ENCODE assay signal across 12 cellular contexts in the genomic region with DNA sequence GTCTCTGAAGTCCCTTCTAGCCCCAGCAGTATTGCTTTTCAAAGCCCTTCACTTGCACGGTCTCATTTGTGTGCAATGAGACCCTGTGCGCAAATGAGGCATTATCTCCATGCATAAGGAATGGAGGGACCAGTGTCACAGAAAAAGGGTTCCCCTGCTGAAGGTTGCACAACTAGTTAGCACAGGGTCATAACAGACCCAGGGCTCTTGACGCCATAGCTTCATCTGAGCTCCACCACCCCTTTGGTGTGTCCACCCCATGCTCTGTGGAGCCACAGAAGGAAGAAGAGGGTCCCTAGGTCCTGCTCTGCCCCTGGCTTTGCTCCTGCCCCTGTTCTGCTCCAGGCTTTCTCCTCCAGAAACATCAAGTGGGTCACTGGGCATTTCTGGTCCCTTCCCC. TPM values are rescaled to one million over a fixed set of nuclear protein-coding genes. Genes with fewer than 3 reads are reported as not detected.
DNase-seq lines count a peak whose midpoint lies in the region; ATAC-seq lines count a peak whose summit lies in the region.
"Had no signal": no experiment of that assay in that cellular context is flagged by ENCODE, and none has a peak within 500 bp of the region (broad histone marks: within the 10 kb centered on the region; RNA-seq: fewer than 3 reads in every experiment).

No MANE protein-coding gene starts in this region.

- no peaks in the 10 kb centered on the region for H3K9me3 Mint-ChIP-seq in activated naive CD4-positive, alpha-beta T cell treated with anti-CD3 and anti-CD28 coated beads, Interleukin-2, amount 10 ng/mL, durations not matched to agents 7 days and 5 days
- no peaks in the 10 kb centered on the region for H3K9me3 Mint-ChIP-seq in effector memory CD8-positive, alpha-beta T cell
- no peaks in the 10 kb centered on the region for H3K9me3 Mint-ChIP-seq in stimulated activated naive CD8-positive, alpha-beta T cell treated with anti-CD3 and anti-CD28 coated beads, Interleukin-15, amount 100 ng/mL, for 72 hours

- CTCF ChIA-PET in activated naive CD4-positive, alpha-beta T cell treated with anti-CD3 and anti-CD28 coated beads, Interleukin-2, amount 10 ng/mL, durations not matched to agents 7 days and 5 days (lab: Charles Lee): interaction anchor here (0.8 to 10.5 kb wide), 3 partner anchors 34 to 85 kb away, joined by 5 to 150 read pairs (median 47); a partner anchor contains a TSS

- DNase-seq in activated naive CD4-positive, alpha-beta T cell treated with anti-CD3 and anti-CD28 coated beads, Interleukin-2, amount 10 ng/mL, durations not matched to agents 7 days and 5 days: no peak
- DNase-seq in activated naive CD4-positive, alpha-beta T cell treated with anti-CD3 and anti-CD28 coated beads, Interleukin-2, amount 50 U/mL, for 16 hours: no peak
- DNase-seq in T-helper 17 cell: no peak
- no peak for DNase-seq in effector memory CD8-positive, alpha-beta T cell
- DNase-seq in stimulated activated naive CD8-positive, alpha-beta T cell treated with anti-CD3 and anti-CD28 coated beads, Interleukin-15, amount 100 ng/mL, for 72 hours: no peak
- no peak for DNase-seq in cortex of kidney (lab: John Stamatoyannopoulos, UW)
- no peak for DNase-seq in NOMO-1 (lab: John Stamatoyannopoulos, UW; ENCODE audit: unreplicated experiment in 2 of 2)
- DNase-seq: effector CD8-positive, alpha-beta T cell; left ventricle myocardium superior; stimulated activated CD4-positive, alpha-beta T cell treated with anti-CD3 and anti-CD28 coated beads, Interleukin-1b, Interleukin-23, amount 100 ng/mL, for 48 hours had no signal

- H3K27me3 Mint-ChIP-seq in activated naive CD4-positive, alpha-beta T cell treated with anti-CD3 and anti-CD28 coated beads, Interleukin-2, amount 10 ng/mL, durations not matched to agents 7 days and 5 days: no peaks in the 10 kb centered on the region
- no peaks in the 10 kb centered on the region for H3K27me3 Mint-ChIP-seq in T-helper 17 cell
- no peaks in the 10 kb centered on the region for H3K27me3 Mint-ChIP-seq in effector memory CD8-positive, alpha-beta T cell
- no peaks in the 10 kb centered on the region for H3K27me3 Mint-ChIP-seq in stimulated activated naive CD8-positive, alpha-beta T cell treated with anti-CD3 and anti-CD28 coated beads, Interleukin-15, amount 100 ng/mL, for 72 hours

- peak; percentile 7 for ATAC-seq in T-helper 17 cell
- no peak for ATAC-seq in effector memory CD8-positive, alpha-beta T cell (replicated peaks)
- no peak for ATAC-seq in stimulated activated naive CD8-positive, alpha-beta T cell treated with anti-CD3 and anti-CD28 coated beads, Interleukin-15, amount 100 ng/mL, for 72 hours
- ATAC-seq: body of pancreas had no signal

- H3K27ac Mint-ChIP-seq in activated naive CD4-positive, alpha-beta T cell treated with anti-CD3 and anti-CD28 coated beads, Interleukin-2, amount 10 ng/mL, durations not matched to agents 7 days and 5 days: peak overlapping the region; percentile 40
- peak overlapping the region; percentile 94 for H3K27ac Mint-ChIP-seq in T-helper 17 cell
- H3K27ac Mint-ChIP-seq in effector memory CD8-positive, alpha-beta T cell: peak overlapping the region; percentile 85 to 94
- peak overlapping the region; percentile 69 to 76 for H3K27ac Mint-ChIP-seq in stimulated activated naive CD8-positive, alpha-beta T cell treated with anti-CD3 and anti-CD28 coated beads, Interleukin-15, amount 100 ng/mL, for 72 hours

- H3K4me3 Mint-ChIP-seq in activated naive CD4-positive, alpha-beta T cell treated with anti-CD3 and anti-CD28 coated beads, Interleukin-2, amount 10 ng/mL, durations not matched to agents 7 days and 5 days: no peak overlapping the region
- H3K4me3 Mint-ChIP-seq in T-helper 17 cell: peak overlapping the region; percentile 62
- H3K4me3 Mint-ChIP-seq in effector memory CD8-positive, alpha-beta T cell: no peak overlapping the region
- H3K4me3 Mint-ChIP-seq in stimulated activated naive CD8-positive, alpha-beta T cell treated with anti-CD3 and anti-CD28 coated beads, Interleukin-15, amount 100 ng/mL, for 72 hours: no peak overlapping the region

- H3K36me3 Mint-ChIP-seq in activated naive CD4-positive, alpha-beta T cell treated with anti-CD3 and anti-CD28 coated beads, Interleukin-2, amount 10 ng/mL, durations not matched to agents 7 days and 5 days: peaks cover 30% of the 10 kb centered on the region
- peaks cover 4% of the 10 kb centered on the region for H3K36me3 Mint-ChIP-seq in T-helper 17 cell (ENCODE audit: low read depth)
- H3K36me3 Mint-ChIP-seq in effector memory CD8-positive, alpha-beta T cell (ENCODE audit: insufficient read depth): peaks cover 96% of the 10 kb centered on the region

- peaks cover 35% of the 10 kb centered on the region for H3K4me1 Mint-ChIP-seq in activated naive CD4-positive, alpha-beta T cell treated with anti-CD3 and anti-CD28 coated beads, Interleukin-2, amount 10 ng/mL, durations not matched to agents 7 days and 5 days
- H3K4me1 Mint-ChIP-seq in T-helper 17 cell: peaks cover 57% of the 10 kb centered on the region
- H3K4me1 Mint-ChIP-seq in effector memory CD8-positive, alpha-beta T cell (ENCODE audit: low read depth in 2 of 2): peaks cover 51 to 53% of the 10 kb centered on the region in 2 donors
- peaks cover 57% of the 10 kb centered on the region for H3K4me1 Mint-ChIP-seq in stimulated activated naive CD8-positive, alpha-beta T cell treated with anti-CD3 and anti-CD28 coated beads, Interleukin-15, amount 100 ng/mL, for 72 hours

- no peaks in the 10 kb centered on the region for H3K9me3 ChIP-seq in T-helper 17 cell (ENCODE audit: control insufficient read depth, low read length, poor library complexity, severe bottlenecking)
- H3K9me3 ChIP-seq: body of pancreas, upper lobe of left lung had no signal

RNA-seq across cellular contexts. Expression of a gene that starts 12.6 kb away (rescaled TPM):
- total RNA-seq in T-helper 17 cell: 100 to 1,000 TPM; 129 to 137 TPM

RNA-seq across cellular contexts. Expression of a gene that starts 36.7 kb away (rescaled TPM):
- 10 to 100 TPM; 51.0 to 82.4 TPM for total RNA-seq in T-helper 17 cell

RNA-seq across cellular contexts. Expression of a gene that starts 52.6 kb away (rescaled TPM):
- total RNA-seq in T-helper 17 cell: 100 to 1,000 TPM in 1 of 2 donors, 10 to 100 TPM in 1; 75.3 to 100 TPM

RNA-seq across cellular contexts. Expression of a gene that starts 54.9 kb away (rescaled TPM):
- not detected for total RNA-seq in T-helper 17 cell

RNA-seq across cellular contexts. Expression of a gene that starts 56.6 kb away (rescaled TPM):
- total RNA-seq in T-helper 17 cell: under 1 TPM; 0.34 to 0.67 TPM

Comparison
In these comparisons a context has a peak if more than half of its experiments do, and no peak if none do; other contexts are left out.
1. H3K27ac Mint-ChIP-seq: peak in every context shown above with its lines; median percentile 94 in T-helper 17 cell; 90 in effector memory CD8-positive, alpha-beta T cell; 72 in stimulated activated naive CD8-positive, alpha-beta T cell treated with anti-CD3 and anti-CD28 coated beads, Interleukin-15, amount 100 ng/mL, for 72 hours; 40 in activated naive CD4-positive, alpha-beta T cell treated with anti-CD3 and anti-CD28 coated beads, Interleukin-2, amount 10 ng/mL, durations not matched to agents 7 days and 5 days.